In the genomic region with DNA sequence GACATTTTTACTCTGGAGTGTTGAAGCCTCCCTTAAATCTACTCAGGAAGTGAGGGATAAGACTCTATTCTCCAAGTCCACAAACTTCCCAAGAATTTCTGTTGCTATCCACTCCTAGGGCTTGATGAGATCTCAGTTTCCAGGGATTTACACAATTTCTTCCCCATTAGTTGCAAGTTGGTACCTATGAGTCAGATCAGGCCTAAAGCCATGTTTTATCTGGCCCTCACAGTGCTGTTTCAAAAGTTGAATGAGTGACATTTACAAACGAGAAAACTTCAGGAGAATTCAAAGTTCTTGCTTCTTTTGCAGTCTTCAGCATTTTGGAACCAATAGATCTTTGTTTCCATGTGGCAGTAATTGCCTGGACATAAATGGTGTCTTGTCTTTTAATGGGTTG, we compare ENCODE assay signal across 19 cellular contexts.
A peak's percentile ranks its signal among the peaks of the same experiment; 100 is the strongest.
DNase-seq lines count a peak whose midpoint lies in the region; ATAC-seq and TF ChIP-seq lines count a peak whose summit lies in the region.
"Had no signal": no experiment of that assay in that cellular context is flagged by ENCODE, and none has a peak within 500 bp of the region (broad histone marks: within the 10 kb centered on the region; RNA-seq: fewer than 3 reads in every experiment).

No MANE protein-coding gene starts in this region.

- no peaks in the 10 kb centered on the region for H3K4me1 ChIP-seq in CD8-positive, alpha-beta memory T cell (ENCODE audit: insufficient read depth, low read length)
- H3K4me1 ChIP-seq in mesodermal cell (ENCODE audit: control insufficient read depth, insufficient read depth, low read length, poor library complexity, severe bottlenecking), result peaks cover 8% of the 10 kb centered on the region
- H3K4me1 ChIP-seq: Caco-2, SJSA1 had no signal

- no peak for DNase-seq in CD8-positive, alpha-beta memory T cell
- DNase-seq in RPMI7951 (ENCODE audit: low read depth) (peak; percentile 64), fibroblast of mammary gland (ENCODE audit: low read depth) (peak; percentile 2), A172 (ENCODE audit: low spot score) (no peak), HCEC 1CT (no peak)
- no peak for DNase-seq in stimulated activated CD4-positive, alpha-beta T cell treated with anti-CD3 and anti-CD28 coated beads, Interleukin-2, amount 100 ng/mL, for 24 hours
- DNase-seq: 8988T, Caco-2, GF-D8, GM23248, NCI-H1417 treated with DMSO at 0.1 percent for 48 hours, NCI-H187 treated with DMSO at 0.1 percent for 48 hours, NCI-H2227 treated with DMSO at 0.1 percent for 48 hours, NCI-H524 treated with DMSO at 0.1 percent for 48 hours had no signal

- H3K4me3 Mint-ChIP-seq in CD8-positive, alpha-beta memory T cell, result no peak overlapping the region
- H3K4me3 Mint-ChIP-seq: B cell had no signal

- no peaks in the 10 kb centered on the region for H3K27me3 ChIP-seq in CD8-positive, alpha-beta memory T cell (ENCODE audit: insufficient read depth, low read length, poor library complexity, severe bottlenecking)

- CTCF ChIA-PET in CD8-positive, alpha-beta memory T cell (lab: Charles Lee), result no interaction called here

- POLR2A ChIA-PET in CD8-positive, alpha-beta memory T cell (lab: Charles Lee), result no interaction called here

- H3K4me3 ChIP-seq in CD8-positive, alpha-beta memory T cell (ENCODE audit: low read length), result no peak overlapping the region
- H3K4me3 ChIP-seq in fibroblast of mammary gland (ENCODE audit: control insufficient read depth, low read depth, low read length), result no peak overlapping the region
- H3K4me3 ChIP-seq in mesodermal cell (ENCODE audit: extremely low read depth, insufficient read depth, low read length, poor library complexity, severe bottlenecking), result no peak overlapping the region
- H3K4me3 ChIP-seq: GM23248, SJSA1 had no signal

- no peaks in the 10 kb centered on the region for H3K36me3 ChIP-seq in CD8-positive, alpha-beta memory T cell (ENCODE audit: insufficient read depth, low read length)
- no peaks in the 10 kb centered on the region for H3K36me3 ChIP-seq in mesodermal cell (ENCODE audit: control insufficient read depth, insufficient read depth, low read length)
- H3K36me3 ChIP-seq: SJSA1 had no signal

- peaks cover 0 to 8% (median 0%) of the 10 kb centered on the region in 5 donors for H3K9me3 Mint-ChIP-seq in CD8-positive, alpha-beta memory T cell

- H3K4me1 Mint-ChIP-seq in CD8-positive, alpha-beta memory T cell, result no peaks in the 10 kb centered on the region
- H3K4me1 Mint-ChIP-seq: B cell had no signal

- no peaks in the 10 kb centered on the region for H3K36me3 Mint-ChIP-seq in CD8-positive, alpha-beta memory T cell

- no peak overlapping the region for H3K27ac Mint-ChIP-seq in CD8-positive, alpha-beta memory T cell
- H3K27ac Mint-ChIP-seq: B cell had no signal

- ATAC-seq in GM21528 (IDR thresholded peaks at IDR 0.05; ENCODE audit: low FRiP score, unreplicated experiment), result no peak
- ATAC-seq: HCT116 had no signal

- H3K27me3 Mint-ChIP-seq in CD8-positive, alpha-beta memory T cell, result peaks cover 0 to 2% of the 10 kb centered on the region in 2 donors
- H3K27me3 Mint-ChIP-seq: B cell had no signal

- H3K27ac ChIP-seq in CD8-positive, alpha-beta memory T cell (ENCODE audit: low read depth, low read length), result peak overlapping the region; percentile 20
- peak overlapping the region; percentile 47 for H3K27ac ChIP-seq in mesodermal cell (ENCODE audit: low read depth, low read length, severe bottlenecking)
- H3K27ac ChIP-seq: GM23248, SJSA1 had no signal

- no peaks in the 10 kb centered on the region for H3K9me3 ChIP-seq in CD8-positive, alpha-beta memory T cell (ENCODE audit: low read length)
- no peaks in the 10 kb centered on the region for H3K9me3 ChIP-seq in mesodermal cell (ENCODE audit: control insufficient read depth, low read length)
- H3K9me3 ChIP-seq: Caco-2 had no signal

- 70 to 82% methylated on average over 1 of the region's 1 CpG for WGBS in mesodermal cell (ENCODE audit: insufficient coverage in 2 of 2), 2 experiments

- no peak for TF ChIP-seq CTCF in fibroblast of mammary gland (conservative IDR thresholded peaks at IDR 0.05; ENCODE audit: control insufficient read depth, insufficient read depth, low read depth, low read length)

Comparison
In these comparisons a context has a peak if more than half of its experiments do, and no peak if none do; other contexts are left out.
1. DNase-seq: peak in RPMI7951 (single experiment) and fibroblast of mammary gland (single experiment); none in CD8-positive, alpha-beta memory T cell (0 of 5), A172 (single experiment), HCEC 1CT (single experiment) and stimulated activated CD4-positive, alpha-beta T cell treated with anti-CD3 and anti-CD28 coated beads, Interleukin-2, amount 100 ng/mL, for 24 hours (0 of 2).